In the genomic region with DNA sequence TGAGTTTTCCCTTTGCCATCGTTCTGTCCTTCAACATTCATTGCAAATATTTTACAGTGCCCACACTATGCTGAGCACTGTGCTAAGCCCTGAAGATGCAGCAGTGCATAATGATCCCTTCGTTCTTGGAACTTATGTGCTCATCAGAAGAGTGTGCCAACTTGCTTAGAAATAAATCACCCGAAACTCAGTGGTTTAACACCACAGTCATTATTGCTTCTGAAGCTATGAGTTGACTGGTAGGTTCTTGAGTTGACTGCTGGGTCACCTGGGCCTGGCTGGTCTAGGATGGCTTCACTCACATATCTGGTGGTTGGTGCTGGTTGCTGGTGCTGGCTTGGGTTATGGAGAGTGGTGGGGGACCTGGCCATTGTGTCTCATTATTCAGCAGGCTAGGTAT, we compare ENCODE assay signal across 17 cellular contexts.
"Had no signal": no experiment of that assay in that cellular context is flagged by ENCODE, and none has a peak within 500 bp of the region (broad histone marks: within the 10 kb centered on the region; RNA-seq: fewer than 3 reads in every experiment).

No MANE protein-coding gene starts in this region.

- H3K4me3 Mint-ChIP-seq: activated naive CD8-positive, alpha-beta T cell treated with anti-CD3 and anti-CD28 coated beads, Interleukin-2, amount 10 ng/mL, durations not matched to agents 7 days and 5 days; central memory CD8-positive, alpha-beta T cell; memory B cell; T-cell had no signal

- H3K4me2 ChIP-seq: SK-N-SH had no signal

- H3K9me3 ChIP-seq: esophagus muscularis mucosa, mucosa of descending colon, SK-N-SH had no signal

- H3K27me3 Mint-ChIP-seq: activated naive CD8-positive, alpha-beta T cell treated with anti-CD3 and anti-CD28 coated beads, Interleukin-2, amount 10 ng/mL, durations not matched to agents 7 days and 5 days; central memory CD8-positive, alpha-beta T cell; memory B cell; naive thymus-derived CD4-positive, alpha-beta T cell; T-cell had no signal

- H3K9me2 ChIP-seq: SK-N-SH had no signal

- H3K4me3 ChIP-seq: coronary artery, esophagus muscularis mucosa, mucosa of descending colon had no signal

- H3K27ac ChIP-seq: brain microvascular endothelial cell, coronary artery, esophagus muscularis mucosa had no signal

- H3K36me3 Mint-ChIP-seq: memory B cell, T-cell had no signal

- H3K27ac Mint-ChIP-seq: activated naive CD8-positive, alpha-beta T cell treated with anti-CD3 and anti-CD28 coated beads, Interleukin-2, amount 10 ng/mL, durations not matched to agents 7 days and 5 days; activated T-helper 2 cell treated with anti-CD3 and anti-CD28 coated beads, Interferon-gamma antibody, Interleukin-2, Interleukin-4, amounts not matched to agents 10 μg/mL and 5 μg/mL and 100 μg/mL, durations not matched to agents 14 hours and 24 hours and 36 hours; memory B cell had no signal

- ATAC-seq: left lobe of liver; mucosa of descending colon; naive thymus-derived CD4-positive, alpha-beta T cell; T-cell had no signal

- H3K36me3 ChIP-seq: brain microvascular endothelial cell, esophagus muscularis mucosa had no signal

- H3K4me1 Mint-ChIP-seq: central memory CD8-positive, alpha-beta T cell; memory B cell had no signal

- DNase-seq: activated CD4-positive, CD25-positive, alpha-beta regulatory T cell treated with anti-CD3 and anti-CD28 coated beads, Interleukin-2, amount 50 U/mL, for 72 hours; activated naive CD8-positive, alpha-beta T cell treated with anti-CD3 and anti-CD28 coated beads, Interleukin-2, amount 10 ng/mL, durations not matched to agents 7 days and 5 days; brain microvascular endothelial cell; islet precursor cell; mucosa of descending colon; naive thymus-derived CD4-positive, alpha-beta T cell; SHP77; SK-N-SH; stimulated activated CD4-positive, alpha-beta T cell treated with anti-CD3 and anti-CD28 coated beads, Interleukin-2, amount 100 ng/mL, for 48 hours; T-cell; T-helper 9 cell had no signal

- H3K27me3 ChIP-seq: brain microvascular endothelial cell, esophagus muscularis mucosa had no signal

- H3K9me3 Mint-ChIP-seq: activated T-helper 2 cell treated with anti-CD3 and anti-CD28 coated beads, Interferon-gamma antibody, Interleukin-2, Interleukin-4, amounts not matched to agents 10 μg/mL and 5 μg/mL and 100 μg/mL, durations not matched to agents 14 hours and 24 hours and 36 hours; T-cell had no signal
